ENCODE assay signal across 22 cellular contexts in the genomic region with DNA sequence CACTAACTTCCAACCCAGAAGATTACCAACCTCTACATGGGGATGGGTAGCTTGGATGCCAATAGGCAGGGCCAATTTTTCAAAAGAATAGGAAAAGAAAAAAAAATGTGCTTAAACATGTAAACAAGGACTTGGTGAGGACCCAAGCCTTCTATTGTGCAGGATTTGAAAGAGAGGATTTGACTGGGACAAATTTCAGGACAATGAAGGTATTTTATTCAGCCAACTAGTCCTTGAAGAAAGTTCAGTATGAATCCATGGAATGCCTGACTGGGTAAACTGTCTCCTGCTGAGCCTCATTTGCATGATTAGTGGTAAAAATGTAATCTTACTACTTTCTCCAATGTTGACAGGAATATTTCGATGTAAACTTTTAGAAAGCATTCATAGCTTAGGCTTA.
"Had no signal": no experiment of that assay in that cellular context is flagged by ENCODE, and none has a peak within 500 bp of the region (broad histone marks: within the 10 kb centered on the region; RNA-seq: fewer than 3 reads in every experiment).

No MANE protein-coding gene starts in this region.

- H3K9me3 Mint-ChIP-seq: activated CD4-positive, alpha-beta T cell treated with anti-CD3 and anti-CD28 coated beads, Interleukin-2, amount 10 ng/mL, durations not matched to agents 7 days and 5 days; activated T-helper 17 cell treated with anti-CD3 and anti-CD28 coated beads, Interleukin-2, amount 50 U/mL, for 72 hours; dendritic cell treated with granulocyte-macrophage colony-stimulating factor and Interleukin-4, amounts not matched to agents 40 ng/mL and 50 ng/mL, for 4 days; memory B cell; natural killer cell had no signal

- H3K27ac ChIP-seq: epithelial cell of prostate, gastrocnemius medialis, hepatocyte, right lobe of liver, testis, transverse colon had no signal

- H3K4me1 Mint-ChIP-seq: activated CD4-positive, alpha-beta memory T cell treated with anti-CD3 and anti-CD28 coated beads, Interleukin-2, amount 10 ng/mL, durations not matched to agents 7 days and 5 days; activated CD4-positive, alpha-beta T cell treated with anti-CD3 and anti-CD28 coated beads, Interleukin-2, amount 10 ng/mL, durations not matched to agents 7 days and 5 days; activated T-helper 17 cell treated with anti-CD3 and anti-CD28 coated beads, Interleukin-2, amount 50 U/mL, for 72 hours; central memory CD8-positive, alpha-beta T cell; memory B cell; natural killer cell had no signal

- H3K4me3 Mint-ChIP-seq: activated CD4-positive, alpha-beta memory T cell treated with anti-CD3 and anti-CD28 coated beads, Interleukin-2, amount 10 ng/mL, durations not matched to agents 7 days and 5 days; activated CD4-positive, alpha-beta T cell treated with anti-CD3 and anti-CD28 coated beads, Interleukin-2, amount 10 ng/mL, durations not matched to agents 7 days and 5 days; activated T-cell treated with anti-CD3 and anti-CD28 coated beads, Interleukin-2, amount 50 U/mL, for 24 hours; activated T-helper 17 cell treated with anti-CD3 and anti-CD28 coated beads, Interleukin-2, amount 50 U/mL, for 72 hours; central memory CD8-positive, alpha-beta T cell; dendritic cell treated with granulocyte-macrophage colony-stimulating factor and Interleukin-4, amounts not matched to agents 40 ng/mL and 50 ng/mL, for 4 days; memory B cell; natural killer cell had no signal

- H3K27me3 ChIP-seq: gastrocnemius medialis, hepatocyte, right lobe of liver, testis, transverse colon had no signal

- H3K36me3 ChIP-seq: gastrocnemius medialis, right lobe of liver, transverse colon had no signal

- H3K4me3 ChIP-seq: gastrocnemius medialis, hepatocyte, right lobe of liver, testis, transverse colon had no signal

- DNase-seq: activated CD4-positive, alpha-beta memory T cell treated with anti-CD3 and anti-CD28 coated beads, Interleukin-2, amount 10 ng/mL, durations not matched to agents 7 days and 5 days; activated CD4-positive, alpha-beta T cell treated with anti-CD3 and anti-CD28 coated beads for 1 hour; activated CD4-positive, alpha-beta T cell treated with anti-CD3 and anti-CD28 coated beads, Interleukin-2, amount 10 ng/mL, durations not matched to agents 7 days and 5 days; activated CD8-positive, alpha-beta memory T cell treated with anti-CD3 and anti-CD28 coated beads, Interleukin-2, amount 50 U/mL, for 48 hours; activated gamma-delta T cell treated with Interleukin-2 at 50 U/mL for 16 hours; activated T-cell treated with anti-CD3 and anti-CD28 coated beads, Interleukin-2, amount 50 U/mL, for 24 hours; effector CD4-positive, alpha-beta T cell; gastrocnemius medialis; natural killer cell; right lobe of liver; stimulated activated CD4-positive, alpha-beta T cell treated with anti-CD3 and anti-CD28 coated beads, Interleukin-2, amount 100 ng/mL, for 48 hours; stimulated activated naive CD4-positive, alpha-beta T cell treated with Interleukin-2 at 50 U/mL for 16 hours; T-helper 2 cell; testis; transverse colon had no signal

- H3K4me1 ChIP-seq: gastrocnemius medialis, right lobe of liver, testis, transverse colon had no signal

- H3K27me3 Mint-ChIP-seq: activated CD4-positive, alpha-beta memory T cell treated with anti-CD3 and anti-CD28 coated beads, Interleukin-2, amount 10 ng/mL, durations not matched to agents 7 days and 5 days; activated CD4-positive, alpha-beta T cell treated with anti-CD3 and anti-CD28 coated beads, Interleukin-2, amount 10 ng/mL, durations not matched to agents 7 days and 5 days; activated T-cell treated with anti-CD3 and anti-CD28 coated beads, Interleukin-2, amount 50 U/mL, for 24 hours; activated T-helper 17 cell treated with anti-CD3 and anti-CD28 coated beads, Interleukin-2, amount 50 U/mL, for 72 hours; central memory CD8-positive, alpha-beta T cell; dendritic cell treated with granulocyte-macrophage colony-stimulating factor and Interleukin-4, amounts not matched to agents 40 ng/mL and 50 ng/mL, for 4 days; memory B cell had no signal

- H3K9me3 ChIP-seq: gastrocnemius medialis, right lobe of liver, testis, transverse colon had no signal

- H3K36me3 Mint-ChIP-seq: activated naive CD4-positive, alpha-beta T cell treated with anti-CD3 and anti-CD28 coated beads, Interleukin-2, amount 50 U/mL, for 72 hours; memory B cell; natural killer cell had no signal

- H3K27ac Mint-ChIP-seq: activated CD4-positive, alpha-beta memory T cell treated with anti-CD3 and anti-CD28 coated beads, Interleukin-2, amount 10 ng/mL, durations not matched to agents 7 days and 5 days; activated CD4-positive, alpha-beta T cell treated with anti-CD3 and anti-CD28 coated beads, Interleukin-2, amount 10 ng/mL, durations not matched to agents 7 days and 5 days; activated naive CD4-positive, alpha-beta T cell treated with anti-CD3 and anti-CD28 coated beads, Interleukin-2, amount 50 U/mL, for 72 hours; activated T-cell treated with anti-CD3 and anti-CD28 coated beads, Interleukin-2, amount 50 U/mL, for 24 hours; activated T-helper 17 cell treated with anti-CD3 and anti-CD28 coated beads, Interleukin-2, amount 50 U/mL, for 72 hours; dendritic cell treated with granulocyte-macrophage colony-stimulating factor and Interleukin-4, amounts not matched to agents 40 ng/mL and 50 ng/mL, for 4 days; memory B cell; natural killer cell had no signal
